Comparison of ENCODE assay signal across 8 cellular contexts in the genomic region with DNA sequence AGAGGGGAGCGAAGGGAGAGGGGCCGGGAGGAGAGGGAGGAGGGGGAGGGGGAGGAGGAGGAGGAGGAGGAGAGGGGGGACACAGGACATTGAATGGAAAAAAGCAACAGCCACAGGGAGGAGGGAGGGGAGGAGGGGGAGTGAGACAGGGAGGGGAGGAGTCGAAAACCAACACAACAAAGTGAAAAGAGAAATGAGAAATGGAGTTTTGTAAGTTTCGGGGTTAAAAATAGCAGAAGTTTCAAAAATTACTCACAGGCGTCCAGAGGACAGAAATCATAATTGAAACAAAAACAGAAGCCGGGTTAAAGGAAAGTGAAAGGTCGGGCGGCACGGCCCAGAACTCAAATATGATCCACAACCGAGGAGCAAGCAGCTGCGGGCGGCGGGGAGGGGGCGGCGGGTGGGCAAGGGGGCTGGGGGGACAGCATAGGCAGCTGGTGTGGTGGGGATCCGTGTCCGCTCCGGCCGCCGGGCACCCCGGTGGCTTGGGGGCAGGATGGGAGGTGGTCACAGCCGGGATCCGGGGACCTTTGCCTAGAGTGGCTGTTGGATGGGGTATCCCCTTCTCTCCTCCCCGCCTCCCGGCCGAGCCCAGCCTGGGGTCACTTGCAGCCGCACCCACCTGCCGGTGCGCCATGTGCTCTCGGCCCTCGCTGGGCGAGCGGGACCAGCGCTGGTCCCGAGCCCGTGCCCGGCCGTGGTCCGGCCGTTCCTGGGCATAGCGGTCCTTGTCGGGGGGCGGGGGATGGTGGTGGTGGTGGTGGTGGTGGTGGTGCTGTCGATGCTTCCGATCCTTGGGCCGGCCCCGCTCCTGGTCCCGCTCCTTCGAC. TPM values are rescaled to one million over a fixed set of nuclear protein-coding genes. Genes with fewer than 3 reads are reported as not detected.
A peak's percentile ranks its signal among the peaks of the same experiment; 100 is the strongest.
DNase-seq lines count a peak whose midpoint lies in the region; ATAC-seq and TF ChIP-seq lines count a peak whose summit lies in the region.

No MANE protein-coding gene starts in this region.

- TF ChIP-seq CTCF in dorsolateral prefrontal cortex (IDR thresholded peaks at IDR 0.05 in 54 of 56, conservative IDR thresholded peaks at IDR 0.05 in 2 of 56; ENCODE audit: low read depth in 1 of 56, partially characterized antibody in 56 of 56), result no peak

- ATAC-seq in GM18873 (IDR thresholded peaks at IDR 0.05; ENCODE audit: low FRiP score, unreplicated experiment) (peak; percentile 51), HG03439 (IDR thresholded peaks at IDR 0.05; ENCODE audit: unreplicated experiment) (peak; percentile 48)
- peak; percentile 89 for ATAC-seq in activated CD4-positive, alpha-beta T cell treated with anti-CD3 and anti-CD28 coated beads for 36 hours
- peak; percentile 75 for ATAC-seq in stimulated activated naive CD8-positive, alpha-beta T cell treated with anti-CD3 and anti-CD28 coated beads, Interleukin-15, amount 100 ng/mL, for 72 hours

- no peaks in the 10 kb centered on the region for H3K36me3 Mint-ChIP-seq in activated CD4-positive, alpha-beta T cell treated with anti-CD3 and anti-CD28 coated beads for 36 hours (ENCODE audit: low read depth)

- H3K4me3 Mint-ChIP-seq in activated CD4-positive, alpha-beta T cell treated with anti-CD3 and anti-CD28 coated beads for 36 hours, result peak overlapping the region; percentile 77
- peak overlapping the region; percentile 80 to 87 for H3K4me3 Mint-ChIP-seq in stimulated activated naive CD8-positive, alpha-beta T cell treated with anti-CD3 and anti-CD28 coated beads, Interleukin-15, amount 100 ng/mL, for 72 hours

- DNase-seq in activated CD4-positive, alpha-beta T cell treated with anti-CD3 and anti-CD28 coated beads for 36 hours, result peak; percentile 85
- no peak for DNase-seq in dorsolateral prefrontal cortex
- peak; percentile 69 for DNase-seq in myocyte (ENCODE audit: low read depth)
- peak; percentile 50 to 65 for DNase-seq in stimulated activated naive CD8-positive, alpha-beta T cell treated with anti-CD3 and anti-CD28 coated beads, Interleukin-15, amount 100 ng/mL, for 72 hours
- DNase-seq in DMS153 treated with DMSO at 0.1 percent for 48 hours (lab: John Stamatoyannopoulos, UW; ENCODE audit: unreplicated experiment), result no peak
- no peak for DNase-seq in NCI-H82 (lab: John Stamatoyannopoulos, UW)

- H3K4me1 Mint-ChIP-seq in activated CD4-positive, alpha-beta T cell treated with anti-CD3 and anti-CD28 coated beads for 36 hours, result peaks cover 21% of the 10 kb centered on the region
- H3K4me1 Mint-ChIP-seq in stimulated activated naive CD8-positive, alpha-beta T cell treated with anti-CD3 and anti-CD28 coated beads, Interleukin-15, amount 100 ng/mL, for 72 hours, result peaks cover 51% of the 10 kb centered on the region

- H3K27ac ChIP-seq in dorsolateral prefrontal cortex, result peak overlapping the region in 38 of 59 donors; percentile 3 to 89 (median 58)

- H3K9me3 Mint-ChIP-seq in activated CD4-positive, alpha-beta T cell treated with anti-CD3 and anti-CD28 coated beads for 36 hours (ENCODE audit: low read depth), result no peaks in the 10 kb centered on the region
- H3K9me3 Mint-ChIP-seq in stimulated activated naive CD8-positive, alpha-beta T cell treated with anti-CD3 and anti-CD28 coated beads, Interleukin-15, amount 100 ng/mL, for 72 hours, result no peaks in the 10 kb centered on the region

- POLR2A ChIA-PET in activated CD4-positive, alpha-beta T cell treated with anti-CD3 and anti-CD28 coated beads for 36 hours (lab: Charles Lee), result interaction anchor here (1.1 kb wide), 1 partner anchor 53 kb away, joined by 3 read pairs; no protein-coding TSS in a partner anchor

- H3K4me3 ChIP-seq in dorsolateral prefrontal cortex, result peak overlapping the region in 49 of 59 donors; percentile 10 to 55 (median 41)

- no peaks in the 10 kb centered on the region for H3K27me3 ChIP-seq in dorsolateral prefrontal cortex

- H3K27me3 Mint-ChIP-seq in activated CD4-positive, alpha-beta T cell treated with anti-CD3 and anti-CD28 coated beads for 36 hours, result no peaks in the 10 kb centered on the region
- no peaks in the 10 kb centered on the region for H3K27me3 Mint-ChIP-seq in stimulated activated naive CD8-positive, alpha-beta T cell treated with anti-CD3 and anti-CD28 coated beads, Interleukin-15, amount 100 ng/mL, for 72 hours

- intact Hi-C loops in activated CD4-positive, alpha-beta T cell treated with anti-CD3 and anti-CD28 coated beads for 36 hours (cut with DNase I, micrococcal nuclease), result loop anchor here (1.0 to 2.0 kb wide), 6 partner anchors 26 to 76 kb away; a partner anchor contains a TSS
- intact Hi-C loops in dorsolateral prefrontal cortex (cut with DNase I), result no loop called here

- CTCF ChIA-PET in activated CD4-positive, alpha-beta T cell treated with anti-CD3 and anti-CD28 coated beads for 36 hours (lab: Charles Lee), result interaction anchor here (0.7 kb wide), 1 partner anchor 243 kb away, joined by 3 read pairs; no protein-coding TSS in a partner anchor

- peak overlapping the region; percentile 97 for H3K27ac Mint-ChIP-seq in activated CD4-positive, alpha-beta T cell treated with anti-CD3 and anti-CD28 coated beads for 36 hours
- peak overlapping the region; percentile 98 for H3K27ac Mint-ChIP-seq in stimulated activated naive CD8-positive, alpha-beta T cell treated with anti-CD3 and anti-CD28 coated beads, Interleukin-15, amount 100 ng/mL, for 72 hours

RNA-seq across cellular contexts. Expression of a gene that starts 58.1 kb away (rescaled TPM):
- 100 to 1,000 TPM; 109 to 118 TPM for total RNA-seq in activated CD4-positive, alpha-beta T cell treated with anti-CD3 and anti-CD28 coated beads for 36 hours
- total RNA-seq in dorsolateral prefrontal cortex (10 to 100 TPM; 15.7 to 43.8 (median 25.6) TPM), myocyte (20.8 and 21.8 TPM in 2 replicates)
- polyA plus RNA-seq in myocyte (2012), result 28.1 TPM

RNA-seq across cellular contexts. Expression of a gene that starts 58.2 kb away (rescaled TPM):
- total RNA-seq in activated CD4-positive, alpha-beta T cell treated with anti-CD3 and anti-CD28 coated beads for 36 hours, result 10 to 100 TPM; 64.8 to 71.4 TPM
- total RNA-seq in dorsolateral prefrontal cortex (10 to 100 TPM; 21.7 to 50.2 (median 33.8) TPM), myocyte (54.1 and 85.2 TPM in 2 replicates)
- polyA plus RNA-seq in myocyte (2012), result 80.6 TPM

Comparison
In these comparisons a context has a peak if more than half of its experiments do, and no peak if none do; other contexts are left out.
1. DNase-seq: peak in activated CD4-positive, alpha-beta T cell treated with anti-CD3 and anti-CD28 coated beads for 36 hours (single experiment), myocyte (single experiment) and stimulated activated naive CD8-positive, alpha-beta T cell treated with anti-CD3 and anti-CD28 coated beads, Interleukin-15, amount 100 ng/mL, for 72 hours (2 of 2); none in dorsolateral prefrontal cortex (0 of 10), DMS153 treated with DMSO at 0.1 percent for 48 hours (single experiment) and NCI-H82 (single experiment).
2. intact Hi-C loops: an anchor here in activated CD4-positive, alpha-beta T cell treated with anti-CD3 and anti-CD28 coated beads for 36 hours (1.0 to 2.0 kb wide); none called in dorsolateral prefrontal cortex.
3. Peak in every context shown above with its lines, with median percentiles within 50 percentile points of each other: ATAC-seq.